Comparison of ENCODE assay signal across 10 cellular contexts in the genomic region with DNA sequence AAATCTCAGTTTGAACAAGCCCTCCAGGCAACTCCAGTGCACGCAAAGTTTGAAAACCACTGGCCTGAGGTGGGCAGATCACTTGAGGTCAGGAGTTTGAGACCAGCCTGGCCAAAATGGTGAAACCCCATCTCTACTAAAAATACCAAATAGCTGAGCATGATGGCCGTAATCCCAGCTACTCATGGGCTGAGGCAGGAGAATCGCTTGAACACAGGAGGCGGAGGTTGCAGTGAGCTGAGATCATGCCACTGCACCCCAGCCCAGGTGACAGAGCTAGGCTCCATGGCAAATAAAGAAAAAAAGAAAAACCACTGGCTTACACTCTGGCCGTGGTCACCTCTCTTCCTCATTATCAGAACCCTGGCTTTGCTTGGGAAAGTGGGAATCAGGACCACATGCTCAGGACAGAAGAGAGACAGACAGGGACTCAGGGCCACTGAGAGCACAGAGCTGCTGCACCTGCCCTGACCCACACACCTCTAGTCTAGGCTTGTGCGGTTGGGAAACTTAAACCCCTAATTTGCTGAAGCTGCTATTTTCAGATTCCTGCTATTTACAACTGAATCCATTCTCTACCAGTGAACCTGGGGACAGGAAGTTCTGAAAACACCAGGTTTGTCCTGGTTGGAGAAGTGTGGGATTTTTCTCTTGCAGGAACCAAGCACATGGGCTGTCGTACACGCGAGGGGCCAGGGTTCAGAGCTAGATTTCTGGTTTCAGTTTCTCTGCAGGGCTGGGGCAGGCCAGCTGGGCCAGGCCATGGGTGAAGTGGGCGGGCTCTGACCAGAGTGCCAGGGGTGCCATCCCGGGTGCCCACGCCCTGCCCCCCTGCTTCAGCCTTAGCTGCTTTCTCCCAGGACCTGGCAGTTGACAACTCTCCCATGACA. TPM values are rescaled to one million over a fixed set of nuclear protein-coding genes. Genes with fewer than 3 reads are reported as not detected.
DNase-seq lines count a peak whose midpoint lies in the region; ATAC-seq and TF ChIP-seq lines count a peak whose summit lies in the region.
"Had no signal": no experiment of that assay in that cellular context is flagged by ENCODE, and none has a peak within 500 bp of the region (broad histone marks: within the 10 kb centered on the region; RNA-seq: fewer than 3 reads in every experiment).

No MANE protein-coding gene starts in this region.

- no peaks in the 10 kb centered on the region; the same call in 1 of the 2 replicates for H3K36me3 ChIP-seq in OCI-LY1 (ENCODE audit: insufficient read depth, low read length)

- intact Hi-C loops in natural killer cell (cut with micrococcal nuclease) = no loop called here

- peak overlapping the region; percentile 45 for H3K4me3 ChIP-seq in OCI-LY1 (ENCODE audit: low read depth, low read length, poor library complexity, severe bottlenecking)

- H3K9ac ChIP-seq in OCI-LY1 (ENCODE audit: low read length) = peak overlapping the region; percentile 51

- H3K4me1 ChIP-seq in OCI-LY1 (ENCODE audit: insufficient read depth, low read length, severe bottlenecking) = peaks cover 66% of the 10 kb centered on the region

- H3K27ac ChIP-seq in OCI-LY1 (ENCODE audit: low read depth, low read length, poor library complexity, severe bottlenecking) = peak overlapping the region; percentile 93

- peaks cover 4% of the 10 kb centered on the region; the same call in 1 of the 2 replicates for H3K9me3 ChIP-seq in OCI-LY1 (ENCODE audit: low read length)

- no peaks in the 10 kb centered on the region for H3K27me3 ChIP-seq in OCI-LY1 (ENCODE audit: insufficient read depth, low read length)

- H3K79me2 ChIP-seq in OCI-LY1 (ENCODE audit: insufficient read depth, low read length) = no peaks in the 10 kb centered on the region

- no peaks in the 10 kb centered on the region; the same call in 1 of the 2 replicates for H3F3A ChIP-seq in OCI-LY1 (ENCODE audit: insufficient read depth, low read length)

- H4K20me1 ChIP-seq in OCI-LY1 (ENCODE audit: insufficient read depth, low read length) = no peaks in the 10 kb centered on the region

- H3K9me3 Mint-ChIP-seq in natural killer cell (no peaks in the 10 kb centered on the region), mesothelial cell of epicardium (peaks cover 10% of the 10 kb centered on the region)
- peaks cover 9% of the 10 kb centered on the region for H3K9me3 Mint-ChIP-seq in activated CD8-positive, alpha-beta T cell treated with anti-CD3 and anti-CD28 coated beads, Interleukin-2, amount 10 ng/mL, durations not matched to agents 7 days and 5 days (ENCODE audit: insufficient read depth)
- H3K9me3 Mint-ChIP-seq in activated CD4-positive, alpha-beta memory T cell treated with anti-CD3 and anti-CD28 coated beads, Interleukin-2, amount 10 ng/mL, durations not matched to agents 7 days and 5 days = peaks cover 13% of the 10 kb centered on the region

- no peak for TF ChIP-seq CTCF in OCI-LY1 (IDR thresholded peaks at IDR 0.05; ENCODE audit: low read length)
- no peak for TF ChIP-seq CTCF in natural killer cell (IDR thresholded peaks at IDR 0.05)
- no peak for TF ChIP-seq CTCF in mesothelial cell of epicardium (IDR thresholded peaks at IDR 0.05; ENCODE audit: unreplicated experiment)

- CTCF ChIA-PET in activated CD8-positive, alpha-beta T cell treated with anti-CD3 and anti-CD28 coated beads, Interleukin-2, amount 10 ng/mL, durations not matched to agents 7 days and 5 days (lab: Charles Lee) = interaction anchor here (0.8 to 3.2 kb wide), 4 partner anchors 10 to 59 kb away, joined by 3 to 18 read pairs (median 5); no protein-coding TSS in a partner anchor
- CTCF ChIA-PET in activated CD4-positive, alpha-beta memory T cell treated with anti-CD3 and anti-CD28 coated beads, Interleukin-2, amount 10 ng/mL, durations not matched to agents 7 days and 5 days (lab: Charles Lee) = interaction anchor here (1.3 to 1.4 kb wide), 2 partner anchors 19 to 20 kb away, joined by 3 to 5 read pairs; no protein-coding TSS in a partner anchor

- H3K36me3 Mint-ChIP-seq in natural killer cell = no peaks in the 10 kb centered on the region
- no peaks in the 10 kb centered on the region for H3K36me3 Mint-ChIP-seq in mesothelial cell of epicardium
- H3K36me3 Mint-ChIP-seq in activated CD8-positive, alpha-beta T cell treated with anti-CD3 and anti-CD28 coated beads, Interleukin-2, amount 10 ng/mL, durations not matched to agents 7 days and 5 days (ENCODE audit: low read depth) = no peaks in the 10 kb centered on the region
- peaks cover 11% of the 10 kb centered on the region for H3K36me3 Mint-ChIP-seq in activated CD4-positive, alpha-beta memory T cell treated with anti-CD3 and anti-CD28 coated beads, Interleukin-2, amount 10 ng/mL, durations not matched to agents 7 days and 5 days (ENCODE audit: low read depth)

- H3K4me1 Mint-ChIP-seq in natural killer cell = peaks cover 14 to 30% of the 10 kb centered on the region in 2 donors
- no peaks in the 10 kb centered on the region for H3K4me1 Mint-ChIP-seq in mesothelial cell of epicardium
- H3K4me1 Mint-ChIP-seq in activated CD8-positive, alpha-beta T cell treated with anti-CD3 and anti-CD28 coated beads, Interleukin-2, amount 10 ng/mL, durations not matched to agents 7 days and 5 days (ENCODE audit: low read depth) = peaks cover 31% of the 10 kb centered on the region
- H3K4me1 Mint-ChIP-seq in activated CD4-positive, alpha-beta memory T cell treated with anti-CD3 and anti-CD28 coated beads, Interleukin-2, amount 10 ng/mL, durations not matched to agents 7 days and 5 days = peaks cover 38% of the 10 kb centered on the region

- POLR2A ChIA-PET in activated CD8-positive, alpha-beta T cell treated with anti-CD3 and anti-CD28 coated beads, Interleukin-2, amount 10 ng/mL, durations not matched to agents 7 days and 5 days (lab: Charles Lee) = interaction anchor here (0.9 to 2.9 kb wide), 2 partner anchors 9 to 16 kb away, joined by 3 to 23 read pairs; no protein-coding TSS in a partner anchor
- POLR2A ChIA-PET in activated CD4-positive, alpha-beta memory T cell treated with anti-CD3 and anti-CD28 coated beads, Interleukin-2, amount 10 ng/mL, durations not matched to agents 7 days and 5 days (lab: Charles Lee) = interaction anchor here (0.8 to 1.1 kb wide), 3 partner anchors 9 to 414 kb away, joined by 3 to 7 read pairs (median 3); no protein-coding TSS in a partner anchor

- H3K27me3 Mint-ChIP-seq in natural killer cell (ENCODE audit: low read depth in 2 of 2) (peaks cover 0 to 7% of the 10 kb centered on the region in 2 donors), mesothelial cell of epicardium (ENCODE audit: low read depth) (peaks cover 26% of the 10 kb centered on the region)
- H3K27me3 Mint-ChIP-seq in activated CD8-positive, alpha-beta T cell treated with anti-CD3 and anti-CD28 coated beads, Interleukin-2, amount 10 ng/mL, durations not matched to agents 7 days and 5 days (ENCODE audit: low read depth) = peaks cover 11% of the 10 kb centered on the region
- peaks cover 12% of the 10 kb centered on the region for H3K27me3 Mint-ChIP-seq in activated CD4-positive, alpha-beta memory T cell treated with anti-CD3 and anti-CD28 coated beads, Interleukin-2, amount 10 ng/mL, durations not matched to agents 7 days and 5 days

- peak overlapping the region; percentile 71 for H3K4me2 ChIP-seq in OCI-LY1 (ENCODE audit: low read length)

- no peak overlapping the region for H2AFZ ChIP-seq in OCI-LY1 (ENCODE audit: low read length)

- H3K4me3 Mint-ChIP-seq in natural killer cell (peak overlapping the region; percentile 17), mesothelial cell of epicardium (no peak overlapping the region)
- no peak overlapping the region for H3K4me3 Mint-ChIP-seq in activated CD8-positive, alpha-beta T cell treated with anti-CD3 and anti-CD28 coated beads, Interleukin-2, amount 10 ng/mL, durations not matched to agents 7 days and 5 days
- no peak overlapping the region for H3K4me3 Mint-ChIP-seq in activated CD4-positive, alpha-beta memory T cell treated with anti-CD3 and anti-CD28 coated beads, Interleukin-2, amount 10 ng/mL, durations not matched to agents 7 days and 5 days

- no peak for DNase-seq in natural killer cell
- DNase-seq in mesothelial cell of epicardium (ENCODE audit: low spot score in 2 of 2, unreplicated experiment in 2 of 2) = no peak
- DNase-seq in activated CD8-positive, alpha-beta T cell treated with anti-CD3 and anti-CD28 coated beads, Interleukin-2, amount 10 ng/mL, durations not matched to agents 7 days and 5 days = no peak
- no peak for DNase-seq in NCI-H2081 treated with DMSO at 0.1 percent for 48 hours (lab: John Stamatoyannopoulos, UW)
- no peak for DNase-seq in activated CD4-positive, alpha-beta memory T cell treated with anti-CD3 and anti-CD28 coated beads, Interleukin-2, amount 10 ng/mL, durations not matched to agents 7 days and 5 days
- DNase-seq: activated T-cell treated with anti-CD3 and anti-CD28 coated beads, Interleukin-2, amount 50 U/mL, for 1 hour; NCI-H774 had no signal

- no peaks in the 10 kb centered on the region for H3K9me2 ChIP-seq in OCI-LY1 (ENCODE audit: low read depth, low read length)

- ATAC-seq in GM18858 (IDR thresholded peaks at IDR 0.05; ENCODE audit: unreplicated experiment) (peak; percentile 35), HG02610 (IDR thresholded peaks at IDR 0.05; ENCODE audit: unreplicated experiment) (peak; percentile 36), natural killer cell (peak; percentile 48 to 71 (median 50))
- no peak for ATAC-seq in activated CD8-positive, alpha-beta T cell treated with anti-CD3 and anti-CD28 coated beads, Interleukin-2, amount 10 ng/mL, durations not matched to agents 7 days and 5 days

- H3K27ac Mint-ChIP-seq in natural killer cell = peak overlapping the region in 1 of 2 donors; percentile 42
- no peak overlapping the region for H3K27ac Mint-ChIP-seq in mesothelial cell of epicardium
- H3K27ac Mint-ChIP-seq in activated CD8-positive, alpha-beta T cell treated with anti-CD3 and anti-CD28 coated beads, Interleukin-2, amount 10 ng/mL, durations not matched to agents 7 days and 5 days = no peak overlapping the region
- H3K27ac Mint-ChIP-seq in activated CD4-positive, alpha-beta memory T cell treated with anti-CD3 and anti-CD28 coated beads, Interleukin-2, amount 10 ng/mL, durations not matched to agents 7 days and 5 days = no peak overlapping the region

RNA-seq across cellular contexts. Expression of a gene that starts 51.6 kb away (rescaled TPM):
- total RNA-seq in natural killer cell = 10 to 100 TPM in 1 of 3 donors, 1 to 10 TPM in 2; 3.9 to 13.8 (median 5.6) TPM
- 4.3 to 6.0 TPM (median 5.3 TPM) in 3 replicates for total RNA-seq in mesothelial cell of epicardium
- total RNA-seq in activated CD8-positive, alpha-beta T cell treated with anti-CD3 and anti-CD28 coated beads, Interleukin-2, amount 10 ng/mL, durations not matched to agents 7 days and 5 days = 10 to 100 TPM; 48.8 to 50.1 TPM
- 10 to 100 TPM; 75.1 to 79.7 TPM for total RNA-seq in activated CD4-positive, alpha-beta memory T cell treated with anti-CD3 and anti-CD28 coated beads, Interleukin-2, amount 10 ng/mL, durations not matched to agents 7 days and 5 days
